24 cellular contexts compared by ENCODE assay signal in genomic region chr12:79652521-79652920, GRCh38. TPM values are rescaled to one million over a fixed set of nuclear protein-coding genes. Genes with fewer than 3 reads are reported as not detected.
DNase-seq lines count a peak whose midpoint lies in the region; ATAC-seq, FAIRE-seq and TF ChIP-seq lines count a peak whose summit lies in the region.
"Had no signal": no experiment of that assay in that cellular context is flagged by ENCODE, and none has a peak within 500 bp of the region (broad histone marks: within the 10 kb centered on the region; RNA-seq: fewer than 3 reads in every experiment).

No MANE protein-coding gene starts in this region.

- H3K27ac ChIP-seq in Panc1 (ENCODE audit: low read length) = peak overlapping the region; percentile 49
- H3K27ac ChIP-seq: A549; BLaER1 treated with 17β-estradiol and CSF1 and Interleukin-3, amounts not matched to agents 10 nM and 100 nM; GM23248 had no signal

- H3K27me3 Mint-ChIP-seq in mesothelial cell of epicardium (ENCODE audit: low read depth) = no peaks in the 10 kb centered on the region
- H3K27me3 Mint-ChIP-seq: CD4-positive, alpha-beta T cell had no signal

- intact Hi-C loops in Panc1 (cut with micrococcal nuclease; ENCODE audit: unreplicated experiment) (no loop called here), sciatic nerve (cut with DNase I) (no loop called here)

- in situ Hi-C loops in Panc1 (cut with HindIII; ENCODE audit: low pct_unique_long_range_greater_than_20kb, low sequenced_read_pairs) = no loop called here

- peak overlapping the region; percentile 58 for H3K27ac Mint-ChIP-seq in mesothelial cell of epicardium
- H3K27ac Mint-ChIP-seq: CD14-positive monocyte; CD4-positive, alpha-beta T cell; CD8-positive, alpha-beta memory T cell had no signal

- peaks cover 18% of the 10 kb centered on the region; the same call in 1 of the 2 replicates for H3K4me1 ChIP-seq in Panc1 (ENCODE audit: control insufficient read depth, insufficient read depth, low read length)
- H3K4me1 ChIP-seq: BE2C; BLaER1 treated with 17β-estradiol and CSF1 and Interleukin-3, amounts not matched to agents 10 nM and 100 nM had no signal

- H3K4me3 Mint-ChIP-seq in mesothelial cell of epicardium = no peak overlapping the region
- H3K4me3 Mint-ChIP-seq: CD14-positive monocyte; CD4-positive, alpha-beta T cell; CD8-positive, alpha-beta memory T cell had no signal

- no TSS peak for BruUV-seq in Panc1 (replicated peaks; lab: Mats Ljungman, UMichigan)

- no peaks in the 10 kb centered on the region for H3K36me3 ChIP-seq in Panc1 (ENCODE audit: control insufficient read depth, insufficient read depth, low read length)
- H3K36me3 ChIP-seq: BE2C had no signal

- peaks cover 26% of the 10 kb centered on the region for H3K36me3 Mint-ChIP-seq in mesothelial cell of epicardium
- H3K36me3 Mint-ChIP-seq: CD14-positive monocyte; CD8-positive, alpha-beta memory T cell had no signal

- no peaks in the 10 kb centered on the region for H3K27me3 ChIP-seq in Panc1 (ENCODE audit: control insufficient read depth, insufficient read depth, low read length)
- H3K27me3 ChIP-seq: BLaER1 treated with 17β-estradiol and CSF1 and Interleukin-3, amounts not matched to agents 10 nM and 100 nM had no signal

- no peak for TF ChIP-seq CTCF in Panc1 (IDR thresholded peaks at IDR 0.05)
- TF ChIP-seq CTCF in mesothelial cell of epicardium (IDR thresholded peaks at IDR 0.05; ENCODE audit: unreplicated experiment) = no peak

- ATAC-seq in Panc1 (no peak), HG03354 (IDR thresholded peaks at IDR 0.05; ENCODE audit: poor library complexity, severe bottlenecking, unreplicated experiment) (no peak), sciatic nerve (no peak)
- ATAC-seq: A549, HCT116 had no signal

- CTCF ChIA-PET in Panc1 (lab: Charles Lee) = no interaction called here

- POLR2A ChIA-PET in Panc1 (lab: Charles Lee) = no interaction called here

- FAIRE-seq in G401.6 (lab: Jason Lieb, UNC) (peak; percentile 61), frontal cortex (lab: Jason Lieb, UNC) (peak; percentile 33)
- FAIRE-seq: A549, D721Med, GM19239, H1 had no signal

- H3K9me3 ChIP-seq in Panc1 (ENCODE audit: control insufficient read depth, insufficient read depth, low read depth, low read length) = no peaks in the 10 kb centered on the region
- H3K9me3 ChIP-seq: A549, BE2C had no signal

- H3K9me3 Mint-ChIP-seq in mesothelial cell of epicardium = peaks cover 13% of the 10 kb centered on the region
- H3K9me3 Mint-ChIP-seq: CD4-positive, alpha-beta T cell had no signal

- no peak overlapping the region for H3K4me3 ChIP-seq in Panc1 (ENCODE audit: low read depth in 2 of 2, low read length in 2 of 2)
- H3K4me3 ChIP-seq: A549; BLaER1 treated with 17β-estradiol and CSF1 and Interleukin-3, amounts not matched to agents 10 nM and 100 nM; GM23248 had no signal

- DNase-seq in Panc1 (ENCODE audit: low read depth, low spot score) (no peak), frontal cortex (ENCODE audit: low spot score in 2 of 2) (no peak), mesothelial cell of epicardium (ENCODE audit: low spot score in 2 of 2, unreplicated experiment in 2 of 2) (no peak), NCI-H1417 treated with DMSO at 0.1 percent for 48 hours (lab: John Stamatoyannopoulos, UW) (no peak), sciatic nerve (ENCODE audit: low spot score) (no peak)
- DNase-seq: 8988T; ACHN; AML-193; BE2C; CD4-positive, alpha-beta T cell; CD8-positive, alpha-beta memory T cell; DMS 273 treated with DMSO at 0.1 percent for 48 hours; DMS79; GM23248; H7 had no signal

- H3K4me1 Mint-ChIP-seq in mesothelial cell of epicardium = peaks cover 34% of the 10 kb centered on the region
- H3K4me1 Mint-ChIP-seq: CD14-positive monocyte; CD8-positive, alpha-beta memory T cell had no signal

RNA-seq across cellular contexts. Expression of gene PAWR, which starts 38.2 kb away (rescaled TPM):
- 142 TPM for total RNA-seq in Panc1 (2021; ENCODE audit: unreplicated experiment)
- polyA plus RNA-seq in Panc1 (2012; ENCODE audit: insufficient read length) = 55.9 TPM
- total RNA-seq in frontal cortex = 22.0 TPM
- total RNA-seq in mesothelial cell of epicardium = 205 to 229 TPM (median 211 TPM) in 3 replicates
- 117 TPM for total RNA-seq in sciatic nerve
